14 cellular contexts compared by ENCODE assay signal in genomic region chr10:75042292-75042974, GRCh38.
A peak's percentile ranks its signal among the peaks of the same experiment; 100 is the strongest.
DNase-seq lines count a peak whose midpoint lies in the region; FAIRE-seq and TF ChIP-seq lines count a peak whose summit lies in the region.
"Had no signal": no experiment of that assay in that cellular context is flagged by ENCODE, and none has a peak within 500 bp of the region (broad histone marks: within the 10 kb centered on the region; RNA-seq: fewer than 3 reads in every experiment).

No MANE protein-coding gene starts in this region.

- H3K4me3 ChIP-seq in adipocyte (ENCODE audit: low read length), result no peak overlapping the region
- H3K4me3 ChIP-seq: coronary artery had no signal

- no peaks in the 10 kb centered on the region for H3K36me3 ChIP-seq in adipocyte (ENCODE audit: control insufficient read depth, insufficient read depth, low read length, severe bottlenecking)

- FAIRE-seq in GM12891 (lab: Jason Lieb, UNC) (peak; percentile 28), islet of Langerhans (lab: Jason Lieb, UNC) (peak; percentile 72)

- no peaks in the 10 kb centered on the region for H3K27me3 ChIP-seq in adipocyte (replicated peaks; ENCODE audit: control insufficient read depth, insufficient read depth, low read length)

- H3K9ac ChIP-seq in adipocyte (ENCODE audit: low read length), result no peak overlapping the region

- no peak for TF ChIP-seq POLR2A in GM12891 (IDR thresholded peaks at IDR 0.05; ENCODE audit: low read depth, low read length)

- H3K4me1 ChIP-seq in adipocyte (ENCODE audit: control insufficient read depth, insufficient read depth, low read length), result no peaks in the 10 kb centered on the region

- H3K9me3 ChIP-seq in adipocyte (ENCODE audit: control insufficient read depth, low read length), result no peaks in the 10 kb centered on the region

- DNase-seq in AG08395 (ENCODE audit: low spot score), result peak; percentile 82
- no peak for DNase-seq in GM12891 (ENCODE audit: insufficient read length, low spot score)
- peak; percentile 79 for DNase-seq in adipocyte (ENCODE audit: low read depth)
- no peak for DNase-seq in ureter (ENCODE audit: low spot score)
- DNase-seq in NCI-H2081 treated with DMSO at 0.1 percent for 48 hours (lab: John Stamatoyannopoulos, UW), result no peak
- DNase-seq in foreskin melanocyte, result no peak
- no peak for DNase-seq in KBM-7
- DNase-seq: activated CD4-positive, alpha-beta T cell treated with anti-CD3 and anti-CD28 coated beads, Interleukin-2, amount 50 U/mL, for 48 hours; GOT3; naive thymus-derived CD8-positive, alpha-beta T cell; NCI-H1417; stimulated activated CD4-positive, alpha-beta T cell treated with anti-CD3 and anti-CD28 coated beads, Interleukin-2, amount 100 ng/mL, for 24 hours had no signal

- in situ Hi-C loops in KBM-7 (cut with MboI; ENCODE audit: low pct_unique_long_range_greater_than_20kb, low sequenced_read_pairs), result no loop called here

TF ChIP-seq in GM12891, 5 proteins besides CTCF, POLR2A, EP300 and RAD21:
- no peak for TF ChIP-seq PAX5 (IDR thresholded peaks at IDR 0.05; ENCODE audit: insufficient read depth, low read length, severe bottlenecking)
- no peak for TF ChIP-seq TAF1 (IDR thresholded peaks at IDR 0.05; ENCODE audit: low read depth, low read length)
- no peak for TF ChIP-seq SPI1 (IDR thresholded peaks at IDR 0.05; ENCODE audit: low read depth, low read length)
- no peak for TF ChIP-seq POU2F2 (IDR thresholded peaks at IDR 0.05; ENCODE audit: low read depth, low read length)
- no peak for TF ChIP-seq POLR2AphosphoS5 (IDR thresholded peaks at IDR 0.05; ENCODE audit: low read depth, low read length)

Comparison
In these comparisons a context has a peak if more than half of its experiments do, and no peak if none do; other contexts are left out.
1. DNase-seq: peak in AG08395 (single experiment) and adipocyte (single experiment); none in GM12891 (single experiment), ureter (single experiment), NCI-H2081 treated with DMSO at 0.1 percent for 48 hours (single experiment), foreskin melanocyte (single experiment) and KBM-7 (single experiment).